1 cellular context compared by ENCODE assay signal in the genomic region with DNA sequence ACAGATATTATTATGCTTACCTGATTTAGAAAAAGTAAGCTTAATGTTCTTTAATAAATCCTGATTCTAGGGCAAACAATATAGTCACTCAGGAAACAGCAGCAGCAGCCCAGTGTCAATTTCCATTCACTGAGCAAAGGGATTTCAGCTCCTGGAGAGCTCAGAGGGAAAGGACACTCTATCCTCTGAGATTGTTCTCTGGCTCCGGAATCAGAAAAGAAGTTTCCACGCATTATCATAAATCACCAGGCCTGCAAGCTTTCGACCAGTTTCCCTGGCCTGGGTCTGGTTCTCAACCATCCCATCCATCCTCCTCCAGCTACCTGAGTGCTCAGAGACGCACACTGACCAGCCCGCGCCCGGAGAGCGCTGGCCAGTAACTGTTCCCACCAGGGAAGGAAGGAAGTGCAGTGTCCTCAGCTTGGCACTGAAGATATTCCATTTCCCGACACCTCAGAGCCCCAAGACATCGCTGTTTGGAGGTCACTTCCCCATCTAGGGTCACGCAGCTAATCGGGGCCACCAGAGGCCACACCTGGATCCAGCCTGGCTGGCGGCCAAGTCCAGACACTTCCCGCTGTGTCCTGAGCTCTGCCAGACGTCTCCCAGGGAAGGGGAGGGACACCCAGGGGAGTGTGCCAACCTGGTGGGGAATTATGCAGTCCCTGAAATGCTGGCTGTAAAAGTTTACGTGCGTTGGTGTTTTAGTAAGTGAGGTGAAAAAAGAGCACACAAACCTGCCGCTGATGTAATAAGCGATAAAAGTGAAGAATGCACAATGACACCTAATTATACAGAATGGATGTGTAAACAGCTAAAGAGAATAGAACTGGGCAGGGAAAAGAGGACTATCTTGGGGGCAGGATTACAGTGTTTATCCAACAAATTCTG.
TF ChIP-seq lines count a peak whose summit lies in the region.

No MANE protein-coding gene starts in this region.

TF ChIP-seq in endothelial cell of umbilical vein, 7 proteins besides CTCF, POLR2A, EP300 and RAD21 (continued from another document):
- TF ChIP-seq JUN (IDR thresholded peaks at IDR 0.05; ENCODE audit: borderline replicate concordance, insufficient read depth, insufficient read length, low read depth), result no peak
- TF ChIP-seq FOS (IDR thresholded peaks at IDR 0.05; ENCODE audit: borderline replicate concordance, insufficient read depth, low read length), result no peak
- TF ChIP-seq GATA2 (IDR thresholded peaks at IDR 0.05; ENCODE audit: insufficient read depth, insufficient read length, low read depth, low read length), result no peak
